Comparison of ENCODE assay signal across 20 cellular contexts in genomic region chr15:43271908-43272307, GRCh38. TPM values are rescaled to one million over a fixed set of nuclear protein-coding genes. Genes with fewer than 3 reads are reported as not detected.
"Had no signal": no experiment of that assay in that cellular context is flagged by ENCODE, and none has a peak within 500 bp of the region (broad histone marks: within the 10 kb centered on the region; RNA-seq: fewer than 3 reads in every experiment).

No MANE protein-coding gene starts in this region.

RNA-seq across cellular contexts. Expression of gene TGM5, which starts 5.2 kb away (rescaled TPM):
- total RNA-seq: activated naive CD4-positive, alpha-beta T cell treated with anti-CD3 and anti-CD28 coated beads for 36 hours; activated T-cell treated with anti-CD3 and anti-CD28 coated beads, Interleukin-2, amount 50 U/mL, for 4 hours; activated T-cell treated with anti-CD3 and anti-CD28 coated beads, Interleukin-2, amount 50 U/mL, for 72 hours; activated T-helper 1 cell treated with anti-CD3 and anti-CD28 coated beads, Interleukin-12 subunit alpha, Interleukin-12 subunit beta, Interleukin-2, Interleukin-4 antibody, amounts not matched to agents 30 ng/mL and 10 ng/mL and 1 ng/mL, durations not matched to agents 14 hours and 24 hours and 36 hours; ascending aorta; body of pancreas; cardiac muscle cell; cardiac septum; cerebellum; chondrocyte had no signal
- polyA plus RNA-seq: aorta, cardiac muscle cell had no signal

RNA-seq across cellular contexts. Expression of gene TGM7, which starts 30.1 kb away (rescaled TPM):
- total RNA-seq: activated naive CD4-positive, alpha-beta T cell treated with anti-CD3 and anti-CD28 coated beads for 36 hours; activated naive CD4-positive, alpha-beta T cell treated with anti-CD3 and anti-CD28 coated beads, Interleukin-2, amount 50 U/mL, for 72 hours; activated naive CD8-positive, alpha-beta T cell treated with anti-CD3 and anti-CD28 coated beads for 36 hours; activated naive CD8-positive, alpha-beta T cell treated with anti-CD3 and anti-CD28 coated beads, Interleukin-2, amount 10 ng/mL, durations not matched to agents 7 days and 5 days; activated T-cell treated with anti-CD3 and anti-CD28 coated beads, Interleukin-2, amount 50 U/mL, for 4 hours; activated T-cell treated with anti-CD3 and anti-CD28 coated beads, Interleukin-2, amount 50 U/mL, for 72 hours; activated T-helper 1 cell treated with anti-CD3 and anti-CD28 coated beads, Interleukin-12 subunit alpha, Interleukin-12 subunit beta, Interleukin-2, Interleukin-4 antibody, amounts not matched to agents 30 ng/mL and 10 ng/mL and 1 ng/mL, durations not matched to agents 14 hours and 24 hours and 36 hours; activated T-helper 17 cell treated with anti-CD3 and anti-CD28 coated beads, Interleukin-2, amount 50 U/mL, for 72 hours; activated T-helper 2 cell treated with anti-CD3 and anti-CD28 coated beads, Interferon-gamma antibody, Interleukin-2, Interleukin-4, amounts not matched to agents 10 μg/mL and 5 μg/mL and 100 μg/mL, durations not matched to agents 14 hours and 24 hours and 36 hours; adrenal gland; aorta; ascending aorta; astrocyte; body of pancreas; breast epithelium; bronchial epithelial cell; cardiac muscle cell; cardiac septum; cerebellum; chondrocyte had no signal
- polyA plus RNA-seq: adrenal gland, aorta, cardiac muscle cell had no signal

RNA-seq across cellular contexts. Expression of gene EPB42, which starts 51.1 kb away (rescaled TPM):
- total RNA-seq: activated naive CD4-positive, alpha-beta T cell treated with anti-CD3 and anti-CD28 coated beads for 36 hours; activated naive CD4-positive, alpha-beta T cell treated with anti-CD3 and anti-CD28 coated beads, Interleukin-2, amount 50 U/mL, for 72 hours; activated naive CD8-positive, alpha-beta T cell treated with anti-CD3 and anti-CD28 coated beads for 36 hours; activated naive CD8-positive, alpha-beta T cell treated with anti-CD3 and anti-CD28 coated beads, Interleukin-2, amount 10 ng/mL, durations not matched to agents 7 days and 5 days; activated T-cell treated with anti-CD3 and anti-CD28 coated beads, Interleukin-2, amount 50 U/mL, for 4 hours; activated T-cell treated with anti-CD3 and anti-CD28 coated beads, Interleukin-2, amount 50 U/mL, for 72 hours; activated T-helper 1 cell treated with anti-CD3 and anti-CD28 coated beads, Interleukin-12 subunit alpha, Interleukin-12 subunit beta, Interleukin-2, Interleukin-4 antibody, amounts not matched to agents 30 ng/mL and 10 ng/mL and 1 ng/mL, durations not matched to agents 14 hours and 24 hours and 36 hours; activated T-helper 17 cell treated with anti-CD3 and anti-CD28 coated beads, Interleukin-2, amount 50 U/mL, for 72 hours; activated T-helper 2 cell treated with anti-CD3 and anti-CD28 coated beads, Interferon-gamma antibody, Interleukin-2, Interleukin-4, amounts not matched to agents 10 μg/mL and 5 μg/mL and 100 μg/mL, durations not matched to agents 14 hours and 24 hours and 36 hours; ascending aorta; astrocyte; body of pancreas; bronchial epithelial cell; chondrocyte had no signal
- polyA plus RNA-seq: aorta had no signal
